In genomic region chr10:79136227-79137005, GRCh38 we compare ENCODE assay signal across 8 cellular contexts.
DNase-seq lines count a peak whose midpoint lies in the region; ATAC-seq and TF ChIP-seq lines count a peak whose summit lies in the region.

No MANE protein-coding gene starts in this region.

- peak overlapping the region; percentile 91 for H3K4me2 ChIP-seq in OCI-LY7 (ENCODE audit: low read length)
- H3K4me2 ChIP-seq in MM.1S (ENCODE audit: low read depth, low read length) = no peak overlapping the region; the same call in 1 of the 2 replicates

- H3K27ac ChIP-seq in OCI-LY7 (ENCODE audit: low read depth, low read length, poor library complexity, severe bottlenecking) (peak overlapping the region; percentile 75), esophagus (ENCODE audit: low read depth in 2 of 2, low read length in 1 of 2) (peak overlapping the region; percentile 5 to 49), sigmoid colon (peak overlapping the region in 3 of 4 donors; percentile 82 to 92 (median 88)), MM.1S (ENCODE audit: low read length) (no peak overlapping the region)

- H2AFZ ChIP-seq in OCI-LY7 (ENCODE audit: low read length) (no peak overlapping the region), MM.1S (ENCODE audit: low read length) (no peak overlapping the region)

- no peak for TF ChIP-seq POLR2A in sigmoid colon (IDR thresholded peaks at IDR 0.05)

- H3F3A ChIP-seq in MM.1S (ENCODE audit: insufficient read depth, low read length) = no peaks in the 10 kb centered on the region

- CTCF ChIA-PET in OCI-LY7 (lab: Charles Lee; ENCODE audit: unreplicated experiment) = interaction anchor here (1.5 kb wide), 1 partner anchor 38 kb away, joined by 8 read pairs; no protein-coding TSS in a partner anchor

- POLR2A ChIA-PET in OCI-LY7 (lab: Charles Lee) = interaction anchor here (0.7 to 1.9 kb wide), 6 partner anchors 35 to 114 kb away, joined by 3 to 11 read pairs (median 3); no protein-coding TSS in a partner anchor

- TF ChIP-seq EP300 in sigmoid colon (IDR thresholded peaks at IDR 0.05) = no peak

- peaks cover 73% of the 10 kb centered on the region for H3K4me1 ChIP-seq in OCI-LY7 (ENCODE audit: insufficient read depth, low read length, poor library complexity, severe bottlenecking)
- H3K4me1 ChIP-seq in esophagus (ENCODE audit: control insufficient read depth in 2 of 2, insufficient read depth in 2 of 2, low read length in 1 of 2) = peaks cover 6 to 17% of the 10 kb centered on the region in 2 donors
- peaks cover 0 to 95% (median 84%) of the 10 kb centered on the region in 4 donors for H3K4me1 ChIP-seq in sigmoid colon
- peaks cover 22% of the 10 kb centered on the region for H3K4me1 ChIP-seq in MM.1S (ENCODE audit: low read length)

- WGBS in esophagus, 2 donors = 63 to 71% methylated on average over 2 of the region's 2 CpGs
- 43 to 77% methylated on average over 2 of the region's 2 CpGs for WGBS in sigmoid colon, 2 donors

- H3K36me3 ChIP-seq in OCI-LY7 (ENCODE audit: insufficient read depth, low read length) (no peaks in the 10 kb centered on the region), esophagus (ENCODE audit: control insufficient read depth in 2 of 2, insufficient read depth in 2 of 2, low read length in 1 of 2) (peaks cover 3 to 29% of the 10 kb centered on the region in 2 donors), sigmoid colon (peaks cover 0 to 17% (median 11%) of the 10 kb centered on the region in 4 donors), MM.1S (replicated peaks; ENCODE audit: insufficient read depth, low read length) (no peaks in the 10 kb centered on the region)

- H3K4me3 ChIP-seq in OCI-LY7 (ENCODE audit: low read depth, low read length, poor library complexity, severe bottlenecking) (no peak overlapping the region), esophagus (ENCODE audit: low read depth in 1 of 2, low read length in 2 of 2) (no peak overlapping the region), sigmoid colon (no peak overlapping the region), MM.1S (ENCODE audit: low read length) (no peak overlapping the region)

- H3K9me2 ChIP-seq in OCI-LY7 (ENCODE audit: insufficient read depth, low read length) (no peaks in the 10 kb centered on the region), MM.1S (replicated peaks; ENCODE audit: insufficient read depth, low read length) (no peaks in the 10 kb centered on the region)

- DNase-seq in HCEC 1CT (peak; percentile 68), OCI-LY7 (ENCODE audit: low spot score) (peak; percentile 17), sigmoid colon (no peak), LoVo (ENCODE audit: low spot score) (no peak), hypothalamus (lab: John Stamatoyannopoulos, UW) (no peak), MM.1S (no peak)

- no peak for TF ChIP-seq CTCF in OCI-LY7 (conservative IDR thresholded peaks at IDR 0.05; ENCODE audit: low read length)
- no peak for TF ChIP-seq CTCF in sigmoid colon (IDR thresholded peaks at IDR 0.05)
- no peak for TF ChIP-seq CTCF in MM.1S (IDR thresholded peaks at IDR 0.05; ENCODE audit: low read length)

- no peaks in the 10 kb centered on the region for H4K20me1 ChIP-seq in OCI-LY7 (ENCODE audit: insufficient read depth, low read length)
- no peaks in the 10 kb centered on the region for H4K20me1 ChIP-seq in MM.1S (ENCODE audit: insufficient read depth, low read length)

- ATAC-seq in GM21576 (IDR thresholded peaks at IDR 0.05; ENCODE audit: unreplicated experiment) = no peak

- H3K27me3 ChIP-seq in esophagus (ENCODE audit: control insufficient read depth in 1 of 2, insufficient read depth in 2 of 2, low read length in 2 of 2) (no peaks in the 10 kb centered on the region), sigmoid colon (no peaks in the 10 kb centered on the region), MM.1S (replicated peaks; ENCODE audit: insufficient read depth, low read length) (no peaks in the 10 kb centered on the region)

- no peak overlapping the region for H3K9ac ChIP-seq in MM.1S (ENCODE audit: low read length)

- BruUV-seq in OCI-LY7 (replicated peaks; lab: Mats Ljungman, UMichigan) = no TSS peak

- H3K79me2 ChIP-seq in OCI-LY7 (ENCODE audit: insufficient read depth, low read depth, low read length) (peaks cover 4% of the 10 kb centered on the region; the same call in 1 of the 2 replicates), MM.1S (ENCODE audit: low read length) (0 out of 2 replicates have a peak, but pooled peaks cover 4% of the 10 kb centered on the region)

- intact Hi-C loops in OCI-LY7 (cut with micrococcal nuclease; ENCODE audit: unreplicated experiment) (loop anchor here (2.0 to 5.0 kb wide), 4 partner anchors 38 to 1104 kb away; partner anchors contain the start of genes RPS24 and ZMIZ1), sigmoid colon (cut with DNase I) (no loop called here)

- H3K9me3 ChIP-seq in OCI-LY7 (ENCODE audit: low read length) (no peaks in the 10 kb centered on the region), esophagus (ENCODE audit: control insufficient read depth in 2 of 2, insufficient read depth in 1 of 2, low read depth in 1 of 2, low read length in 1 of 2) (no peaks in the 10 kb centered on the region), sigmoid colon (no peaks in the 10 kb centered on the region), MM.1S (replicated peaks; ENCODE audit: insufficient read depth, low read length) (no peaks in the 10 kb centered on the region)

Comparison
In these comparisons a context has a peak if more than half of its experiments do, and no peak if none do; other contexts are left out.
1. DNase-seq: peak in HCEC 1CT (single experiment) and OCI-LY7 (single experiment); none in sigmoid colon (single experiment), LoVo (single experiment), hypothalamus (0 of 51) and MM.1S (single experiment).